22 cellular contexts compared by ENCODE assay signal in the genomic region with DNA sequence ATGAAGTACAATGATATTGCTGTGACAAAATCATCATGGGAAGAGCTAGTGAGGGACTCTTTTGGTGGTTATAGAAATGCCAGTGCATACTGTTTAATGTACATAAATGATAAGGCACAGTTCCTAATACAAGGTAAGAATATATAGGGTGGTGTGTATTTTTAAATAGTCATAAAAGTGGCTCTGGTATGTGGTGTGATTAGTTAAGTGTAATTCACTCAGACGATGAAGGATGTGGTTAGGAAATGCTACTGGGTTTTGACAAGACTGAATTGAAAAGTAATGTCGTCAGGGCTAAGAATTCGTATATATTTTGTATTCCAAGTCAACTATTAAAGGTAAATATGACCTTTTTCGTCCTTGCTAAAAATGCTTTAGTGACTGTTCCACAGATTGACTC.
A peak's percentile ranks its signal among the peaks of the same experiment; 100 is the strongest.
DNase-seq lines count a peak whose midpoint lies in the region; ATAC-seq, FAIRE-seq and TF ChIP-seq lines count a peak whose summit lies in the region.
"Had no signal": no experiment of that assay in that cellular context is flagged by ENCODE, and none has a peak within 500 bp of the region (broad histone marks: within the 10 kb centered on the region; RNA-seq: fewer than 3 reads in every experiment).

No MANE protein-coding gene starts in this region.

- no peaks in the 10 kb centered on the region for H3K79me2 ChIP-seq in astrocyte (ENCODE audit: insufficient read depth, low read length)
- H3K79me2 ChIP-seq in osteoblast (ENCODE audit: insufficient read depth, low read length) = peaks cover 2% of the 10 kb centered on the region

- peak; percentile 32 for FAIRE-seq in astrocyte (lab: Jason Lieb, UNC)
- FAIRE-seq: GM12878, HepG2 had no signal

- intact Hi-C loops in CD8-positive, alpha-beta T cell (cut with DNase I, micrococcal nuclease) = loop anchor here in 1 of 2 experiments (10.0 kb wide), 1 partner anchor 317 kb away; no protein-coding TSS in a partner anchor

- peaks cover 73% of the 10 kb centered on the region for H3K36me3 Mint-ChIP-seq in CD8-positive, alpha-beta T cell
- H3K36me3 Mint-ChIP-seq in CD8-positive, alpha-beta memory T cell = peaks cover 0 to 76% (median 39%) of the 10 kb centered on the region in 3 donors
- H3K36me3 Mint-ChIP-seq in astrocyte (ENCODE audit: low read depth, unreplicated experiment) (peaks cover 8% of the 10 kb centered on the region), mesothelial cell of epicardium (peaks cover 38% of the 10 kb centered on the region), chondrocyte (ENCODE audit: low read depth) (peaks cover 13% of the 10 kb centered on the region)

- H3K9ac ChIP-seq in astrocyte (ENCODE audit: low read length) = no peak overlapping the region

- DNase-seq in CD8-positive, alpha-beta T cell = no peak
- no peak for DNase-seq in CD8-positive, alpha-beta memory T cell
- DNase-seq in astrocyte (ENCODE audit: low read depth) (no peak), mesothelial cell of epicardium (ENCODE audit: low spot score in 2 of 2, unreplicated experiment in 2 of 2) (no peak), DMS79 treated with DMSO at 0.1 percent for 48 hours (lab: John Stamatoyannopoulos, UW) (no peak), SHP77 (lab: John Stamatoyannopoulos, UW) (no peak), osteoblast (ENCODE audit: insufficient read length, low spot score, missing footprints) (no peak), chondrocyte (ENCODE audit: low spot score) (no peak)
- DNase-seq: ACHN; AML-193; Calu3; CD4-positive, alpha-beta T cell; DND-41; EL; GOT3; H7; HFFc6 had no signal

- H3K36me3 ChIP-seq in CD8-positive, alpha-beta T cell (ENCODE audit: insufficient read depth, low read length) = peaks cover 12% of the 10 kb centered on the region
- peaks cover 31% of the 10 kb centered on the region for H3K36me3 ChIP-seq in CD8-positive, alpha-beta memory T cell (ENCODE audit: insufficient read depth, low read length)
- H3K36me3 ChIP-seq in astrocyte (ENCODE audit: insufficient read depth, low read length) (peaks cover 7% of the 10 kb centered on the region), osteoblast (ENCODE audit: insufficient read depth, low read length) (no peaks in the 10 kb centered on the region)

- no peaks in the 10 kb centered on the region for H3K9me3 Mint-ChIP-seq in CD8-positive, alpha-beta T cell
- no peaks in the 10 kb centered on the region for H3K9me3 Mint-ChIP-seq in CD8-positive, alpha-beta memory T cell
- H3K9me3 Mint-ChIP-seq in astrocyte (ENCODE audit: unreplicated experiment) = no peaks in the 10 kb centered on the region
- H3K9me3 Mint-ChIP-seq in mesothelial cell of epicardium = no peaks in the 10 kb centered on the region
- H3K9me3 Mint-ChIP-seq in chondrocyte (ENCODE audit: low read depth) = no peaks in the 10 kb centered on the region
- H3K9me3 Mint-ChIP-seq: CD4-positive, alpha-beta T cell; HFFc6; IgD-negative memory B cell had no signal

- H2AFZ ChIP-seq in astrocyte (ENCODE audit: low read depth, low read length) (no peak overlapping the region), osteoblast (ENCODE audit: low read length) (no peak overlapping the region)

- CTCF ChIA-PET in CD8-positive, alpha-beta T cell (lab: Charles Lee) = no interaction called here
- CTCF ChIA-PET in CD8-positive, alpha-beta memory T cell (lab: Charles Lee) = no interaction called here

- TF ChIP-seq CTCF in CD8-positive, alpha-beta T cell (IDR thresholded peaks at IDR 0.05) = no peak
- TF ChIP-seq CTCF in astrocyte (IDR thresholded peaks at IDR 0.05; ENCODE audit: insufficient read depth, low read depth, low read length) (no peak), mesothelial cell of epicardium (IDR thresholded peaks at IDR 0.05; ENCODE audit: unreplicated experiment) (no peak), osteoblast (IDR thresholded peaks at IDR 0.05; ENCODE audit: extremely low read depth, low read depth, low read length) (no peak), chondrocyte (IDR thresholded peaks at IDR 0.05) (no peak)

- no peaks in the 10 kb centered on the region for H4K20me1 ChIP-seq in astrocyte (ENCODE audit: insufficient read depth, low read length)
- no peaks in the 10 kb centered on the region for H4K20me1 ChIP-seq in osteoblast (ENCODE audit: insufficient read depth, low read length)

- no peak overlapping the region for H3K27ac ChIP-seq in CD8-positive, alpha-beta T cell (ENCODE audit: low read depth, low read length)
- no peak overlapping the region for H3K27ac ChIP-seq in CD8-positive, alpha-beta memory T cell (ENCODE audit: low read depth, low read length)
- H3K27ac ChIP-seq in astrocyte (ENCODE audit: low read depth, low read length) = no peak overlapping the region
- H3K27ac ChIP-seq in osteoblast (ENCODE audit: low read depth, low read length) = no peak overlapping the region
- H3K27ac ChIP-seq: C4-2B had no signal

- no peak overlapping the region for H3K4me3 Mint-ChIP-seq in CD8-positive, alpha-beta T cell
- H3K4me3 Mint-ChIP-seq in CD8-positive, alpha-beta memory T cell = no peak overlapping the region
- H3K4me3 Mint-ChIP-seq in astrocyte (ENCODE audit: unreplicated experiment) (no peak overlapping the region), mesothelial cell of epicardium (no peak overlapping the region), chondrocyte (ENCODE audit: unreplicated experiment) (no peak overlapping the region)
- H3K4me3 Mint-ChIP-seq: CD4-positive, alpha-beta T cell; HFFc6; IgD-negative memory B cell had no signal

- H3K27me3 ChIP-seq in CD8-positive, alpha-beta T cell (ENCODE audit: insufficient read depth, low read length) = no peaks in the 10 kb centered on the region
- no peaks in the 10 kb centered on the region for H3K27me3 ChIP-seq in CD8-positive, alpha-beta memory T cell (ENCODE audit: insufficient read depth, low read length, poor library complexity, severe bottlenecking)
- no peaks in the 10 kb centered on the region for H3K27me3 ChIP-seq in astrocyte (ENCODE audit: insufficient read depth, low read length)
- no peaks in the 10 kb centered on the region for H3K27me3 ChIP-seq in osteoblast (ENCODE audit: insufficient read depth, low read length)

- no peaks in the 10 kb centered on the region for H3K4me1 ChIP-seq in CD8-positive, alpha-beta T cell (ENCODE audit: insufficient read depth, low read length)
- no peaks in the 10 kb centered on the region for H3K4me1 ChIP-seq in CD8-positive, alpha-beta memory T cell (ENCODE audit: insufficient read depth, low read length)
- no peaks in the 10 kb centered on the region for H3K4me1 ChIP-seq in astrocyte (ENCODE audit: insufficient read depth, low read length)
- no peaks in the 10 kb centered on the region for H3K4me1 ChIP-seq in osteoblast (ENCODE audit: insufficient read depth, low read length)

- H3K9me3 ChIP-seq in CD8-positive, alpha-beta T cell (ENCODE audit: low read length) = no peaks in the 10 kb centered on the region
- no peaks in the 10 kb centered on the region for H3K9me3 ChIP-seq in CD8-positive, alpha-beta memory T cell (ENCODE audit: low read length)
- H3K9me3 ChIP-seq in astrocyte (ENCODE audit: insufficient read depth, low read depth, low read length) (no peaks in the 10 kb centered on the region), osteoblast (ENCODE audit: low read depth, low read length) (no peaks in the 10 kb centered on the region)

- POLR2A ChIA-PET in CD8-positive, alpha-beta T cell (lab: Charles Lee) = no interaction called here
- POLR2A ChIA-PET in CD8-positive, alpha-beta memory T cell (lab: Charles Lee) = no interaction called here

- ATAC-seq in CD8-positive, alpha-beta T cell = peak; percentile 26
- ATAC-seq: GM12878, HCT116, HepG2 had no signal

- H3K27me3 Mint-ChIP-seq in CD8-positive, alpha-beta T cell (ENCODE audit: low read depth) = no peaks in the 10 kb centered on the region
- H3K27me3 Mint-ChIP-seq in CD8-positive, alpha-beta memory T cell = no peaks in the 10 kb centered on the region
- H3K27me3 Mint-ChIP-seq in astrocyte (ENCODE audit: low read depth, unreplicated experiment) (no peaks in the 10 kb centered on the region), mesothelial cell of epicardium (ENCODE audit: low read depth) (no peaks in the 10 kb centered on the region), chondrocyte (ENCODE audit: low read depth) (no peaks in the 10 kb centered on the region)
- H3K27me3 Mint-ChIP-seq: CD4-positive, alpha-beta T cell; IgD-negative memory B cell had no signal

- H3K4me1 Mint-ChIP-seq in CD8-positive, alpha-beta T cell (ENCODE audit: low read depth) = peaks cover 27% of the 10 kb centered on the region
- H3K4me1 Mint-ChIP-seq in CD8-positive, alpha-beta memory T cell = peaks cover 27 to 39% (median 33%) of the 10 kb centered on the region in 3 donors
- H3K4me1 Mint-ChIP-seq in astrocyte (ENCODE audit: low read depth, unreplicated experiment) = no peaks in the 10 kb centered on the region
- peaks cover 14% of the 10 kb centered on the region for H3K4me1 Mint-ChIP-seq in mesothelial cell of epicardium
- no peaks in the 10 kb centered on the region for H3K4me1 Mint-ChIP-seq in chondrocyte (ENCODE audit: low read depth)

- H3K4me2 ChIP-seq in astrocyte (ENCODE audit: low read length) (no peak overlapping the region), osteoblast (ENCODE audit: insufficient read depth, low read length) (no peak overlapping the region)

- no peak overlapping the region for H3K4me3 ChIP-seq in CD8-positive, alpha-beta T cell (ENCODE audit: low read depth, low read length)
- no peak overlapping the region for H3K4me3 ChIP-seq in CD8-positive, alpha-beta memory T cell (ENCODE audit: low read length)
- H3K4me3 ChIP-seq in astrocyte (ENCODE audit: insufficient read depth, low read depth, low read length) = no peak overlapping the region
- H3K4me3 ChIP-seq in osteoblast (ENCODE audit: insufficient read depth, low read length) = no peak overlapping the region
- H3K4me3 ChIP-seq: GM12878 had no signal

- H3K27ac Mint-ChIP-seq in CD8-positive, alpha-beta T cell = peak overlapping the region; percentile 7
- peak overlapping the region in 5 of 8 donors; percentile 6 to 61 (median 44) for H3K27ac Mint-ChIP-seq in CD8-positive, alpha-beta memory T cell
- H3K27ac Mint-ChIP-seq in astrocyte (ENCODE audit: unreplicated experiment) (no peak overlapping the region), mesothelial cell of epicardium (peak overlapping the region; percentile 3), chondrocyte (ENCODE audit: unreplicated experiment) (no peak overlapping the region)
- H3K27ac Mint-ChIP-seq: CD4-positive, alpha-beta T cell; HFFc6; IgD-negative memory B cell had no signal

Comparison
In these comparisons a context has a peak if more than half of its experiments do, and no peak if none do; other contexts are left out.
1. H3K27ac Mint-ChIP-seq: peak in CD8-positive, alpha-beta T cell (single experiment), CD8-positive, alpha-beta memory T cell (5 of 8) and mesothelial cell of epicardium (single experiment); none in astrocyte (single experiment) and chondrocyte (single experiment).